In genomic region chr11:112346586-112346985, GRCh38 we compare ENCODE assay signal across 27 cellular contexts.
DNase-seq lines count a peak whose midpoint lies in the region; ATAC-seq, FAIRE-seq and TF ChIP-seq lines count a peak whose summit lies in the region.
"Had no signal": no experiment of that assay in that cellular context is flagged by ENCODE, and none has a peak within 500 bp of the region (broad histone marks: within the 10 kb centered on the region; RNA-seq: fewer than 3 reads in every experiment).

No MANE protein-coding gene starts in this region.

- ATAC-seq in GM23338: no peak

- FAIRE-seq in HTR-8/SVneo (lab: Jason Lieb, UNC) (peak; percentile 84), H1 (lab: Jason Lieb, UNC) (no peak)
- FAIRE-seq: A549, GM12878, GM18507 had no signal

- H3K36me3 Mint-ChIP-seq in GM23338 (ENCODE audit: low read depth): no peaks in the 10 kb centered on the region
- H3K36me3 Mint-ChIP-seq: CD14-positive monocyte had no signal

- no peaks in the 10 kb centered on the region for H3K23me2 ChIP-seq in H1 (ENCODE audit: low read depth, low read length)

- no peak overlapping the region for H3K4me3 Mint-ChIP-seq in GM23338
- H3K4me3 Mint-ChIP-seq: B cell; CD14-positive monocyte; CD4-positive, alpha-beta memory T cell; CD8-positive, alpha-beta memory T cell had no signal

- POLR2A ChIA-PET in H1 (lab: Charles Lee; ENCODE audit: partially characterized antibody): interaction anchor here (1.3 kb wide), 1 partner anchor 10 kb away, joined by 3 read pairs; no protein-coding TSS in a partner anchor

- no peak overlapping the region for H2BK5ac ChIP-seq in H1 (ENCODE audit: low read depth, low read length)
- H2BK5ac ChIP-seq in mesendoderm (ENCODE audit: low read length): no peak overlapping the region

- H3K9me3 Mint-ChIP-seq in GM23338: no peaks in the 10 kb centered on the region
- H3K9me3 Mint-ChIP-seq: CD4-positive, alpha-beta memory T cell; CD8-positive, alpha-beta memory T cell had no signal

- no peak overlapping the region for H4K5ac ChIP-seq in H1 (ENCODE audit: insufficient read length, low read depth, low read length)
- H4K5ac ChIP-seq in mesendoderm (ENCODE audit: low read length): no peak overlapping the region

- no peak for DNase-seq in HTR-8/SVneo (ENCODE audit: insufficient read length, low spot score)
- no peak for DNase-seq in H1 (ENCODE audit: low read depth in 1 of 2, low spot score in 2 of 2)
- no peak for DNase-seq in mesendoderm
- DNase-seq in KG1 (lab: John Stamatoyannopoulos, UW): no peak
- DNase-seq in dermis blood vessel endothelial cell: no peak
- no peak for DNase-seq in GM23338 (ENCODE audit: low spot score)
- no peak for DNase-seq in brain microvascular endothelial cell
- DNase-seq: AML-193; C1 segment of cervical spinal cord; CD4-positive, alpha-beta memory T cell; CD4-positive, CD25-positive, alpha-beta regulatory T cell; CD8-positive, alpha-beta memory T cell; COR-L47; DMS 273 treated with DMSO at 0.1 percent for 48 hours; DMS153; DMS53; DMS79; DND-41; EL; GDM1 had no signal

- H3K9me2 ChIP-seq in GM23338 (ENCODE audit: insufficient read depth): no peaks in the 10 kb centered on the region

- no peaks in the 10 kb centered on the region for H3F3A ChIP-seq in GM23338 (replicated peaks; ENCODE audit: low read depth)

- H3K4me2 ChIP-seq in BLaER1 (peak overlapping the region; percentile 25; the same call in 1 of the 2 replicates), H1 (ENCODE audit: insufficient read depth in 1 of 2, low read depth in 2 of 2, low read length in 2 of 2) (no peak overlapping the region), mesendoderm (ENCODE audit: low read length) (no peak overlapping the region), GM23338 (no peak overlapping the region)
- H3K4me2 ChIP-seq: A549 had no signal

- no peak overlapping the region for H4K91ac ChIP-seq in H1 (replicated peaks; ENCODE audit: insufficient read length, low read length)

- no peak overlapping the region for H3K14ac ChIP-seq in H1 (ENCODE audit: insufficient read length)

- H3K27ac Mint-ChIP-seq in GM23338: no peak overlapping the region
- H3K27ac Mint-ChIP-seq: B cell; CD14-positive monocyte; CD4-positive, alpha-beta memory T cell; CD4-positive, CD25-positive, alpha-beta regulatory T cell had no signal

- no peaks in the 10 kb centered on the region for H3K79me1 ChIP-seq in H1 (ENCODE audit: low read depth, low read length)
- no peaks in the 10 kb centered on the region for H3K79me1 ChIP-seq in mesendoderm (ENCODE audit: low read length)

- TF ChIP-seq POLR2A in H1 (IDR thresholded peaks at IDR 0.05; ENCODE audit: control extremely low read depth in 1 of 2, low read depth in 2 of 2, low read length in 2 of 2): no peak

- peaks cover 6% of the 10 kb centered on the region for H3K27me3 Mint-ChIP-seq in GM23338 (ENCODE audit: insufficient read depth, low read depth, poor library complexity)
- H3K27me3 Mint-ChIP-seq: B cell; CD4-positive, alpha-beta memory T cell; CD4-positive, CD25-positive, alpha-beta regulatory T cell had no signal

- no peak for TF ChIP-seq CTCF in H1 (IDR thresholded peaks at IDR 0.05; ENCODE audit: control extremely low read depth in 1 of 3, insufficient read depth in 1 of 3, low read depth in 1 of 3, low read length in 3 of 3)
- TF ChIP-seq CTCF in GM23338 (conservative IDR thresholded peaks at IDR 0.05; ENCODE audit: low read depth in 2 of 2): no peak
- TF ChIP-seq CTCF in brain microvascular endothelial cell (IDR thresholded peaks at IDR 0.05; ENCODE audit: low read depth, low read length, missing control alignments): no peak

- H2AFZ ChIP-seq in H1 (ENCODE audit: low read length) (peak overlapping the region; percentile 43; the same call in 1 of the 2 replicates), GM23338 (no peak overlapping the region)

- H4K8ac ChIP-seq in H1 (ENCODE audit: extremely low read depth, insufficient read depth, low read length) (no peak overlapping the region), mesendoderm (ENCODE audit: low read depth, low read length) (no peak overlapping the region)

- H4K20me1 ChIP-seq in BLaER1 (no peaks in the 10 kb centered on the region), H1 (replicated peaks in 1 of 2; ENCODE audit: control insufficient read depth in 1 of 2, insufficient read depth in 2 of 2, low read length in 2 of 2) (no peaks in the 10 kb centered on the region), GM23338 (replicated peaks; ENCODE audit: insufficient read depth) (no peaks in the 10 kb centered on the region)

- no peak overlapping the region for H3K4ac ChIP-seq in H1 (replicated peaks; ENCODE audit: insufficient read length, low read depth, low read length)
- H3K4ac ChIP-seq in mesendoderm (ENCODE audit: low read depth, low read length): no peak overlapping the region

- no peaks in the 10 kb centered on the region for H3K36me3 ChIP-seq in BLaER1
- no peaks in the 10 kb centered on the region for H3K36me3 ChIP-seq in H1 (ENCODE audit: control insufficient read depth in 2 of 4, insufficient read depth in 4 of 4, low read length in 3 of 4)
- H3K36me3 ChIP-seq in mesendoderm (ENCODE audit: control insufficient read depth, insufficient read depth, low read length): no peaks in the 10 kb centered on the region
- H3K36me3 ChIP-seq in GM23338 (ENCODE audit: insufficient read depth): no peaks in the 10 kb centered on the region
- no peaks in the 10 kb centered on the region for H3K36me3 ChIP-seq in brain microvascular endothelial cell (replicated peaks)

- H3K79me2 ChIP-seq in H1 (ENCODE audit: control insufficient read depth in 1 of 2, insufficient read depth in 2 of 2, low read length in 2 of 2) (no peaks in the 10 kb centered on the region), mesendoderm (ENCODE audit: control insufficient read depth, insufficient read depth, low read length) (no peaks in the 10 kb centered on the region), GM23338 (replicated peaks; ENCODE audit: insufficient read depth) (no peaks in the 10 kb centered on the region)

- H3K4me1 Mint-ChIP-seq in GM23338: peaks cover 8% of the 10 kb centered on the region
- H3K4me1 Mint-ChIP-seq: B cell; CD14-positive monocyte; CD4-positive, CD25-positive, alpha-beta regulatory T cell; CD8-positive, alpha-beta memory T cell had no signal

- H3K27ac ChIP-seq in BLaER1 (no peak overlapping the region), H1 (ENCODE audit: low read depth, low read length) (no peak overlapping the region), mesendoderm (ENCODE audit: low read depth, low read length) (no peak overlapping the region), GM23338 (ENCODE audit: low read depth) (no peak overlapping the region), brain microvascular endothelial cell (no peak overlapping the region)
- H3K27ac ChIP-seq: 22Rv1, A549 had no signal

- in situ Hi-C loops in brain microvascular endothelial cell (cut with HindIII; ENCODE audit: low pct_ligation_motif_present, low sequenced_read_pairs): no loop called here

- H2BK20ac ChIP-seq in H1 (ENCODE audit: low read length): no peak overlapping the region

- H2BK15ac ChIP-seq in H1 (ENCODE audit: low read length) (0 out of 2 replicates have a peak overlapping the region, but pooled peaks have one; percentile 47), mesendoderm (replicated peaks; ENCODE audit: low read depth) (no peak overlapping the region)

- H2BK120ac ChIP-seq in H1 (replicated peaks; ENCODE audit: low read depth, low read length) (no peak overlapping the region), mesendoderm (ENCODE audit: low read depth, low read length) (no peak overlapping the region)

- 87% methylated on average over 5 of the region's 5 CpGs; no CpG with 5 or more reads in 1 of the 2 experiments for WGBS in H1 (ENCODE audit: extremely low coverage in 1 of 2, insufficient coverage in 1 of 2, insufficient read length in 1 of 2, insufficient replicate concordance in 2 of 2, low coverage in 1 of 2, low lambda C conversion rate in 2 of 2, missing lambda C conversion rate in 1 of 2), 2 experiments
- no CpG with 5 or more reads among the region's 5 CpGs for WGBS in mesendoderm (ENCODE audit: extremely low coverage, insufficient coverage, low lambda C conversion rate)

- no peak for TF ChIP-seq RAD21 in H1 (IDR thresholded peaks at IDR 0.05 in 1 of 2, conservative IDR thresholded peaks at IDR 0.05 in 1 of 2; ENCODE audit: low read depth in 2 of 2, low read length in 2 of 2)

- H3K18ac ChIP-seq in H1 (ENCODE audit: extremely low read depth, low read length) (no peak overlapping the region), mesendoderm (ENCODE audit: low read length) (no peak overlapping the region)

- H2AK5ac ChIP-seq in H1 (ENCODE audit: low read depth, low read length): no peak overlapping the region
- no peak overlapping the region for H2AK5ac ChIP-seq in mesendoderm (ENCODE audit: low read length)

- H3K9me3 ChIP-seq in BLaER1 (no peaks in the 10 kb centered on the region), H1 (ENCODE audit: insufficient read depth in 2 of 2, low read depth in 1 of 2, low read length in 1 of 2) (no peaks in the 10 kb centered on the region)
- H3K9me3 ChIP-seq: A549 had no signal

- H3K56ac ChIP-seq in H1 (replicated peaks; ENCODE audit: insufficient read length, low read depth, low read length) (no peak overlapping the region), mesendoderm (ENCODE audit: low read length) (peak overlapping the region; percentile 2)

- no peak overlapping the region for H3K4me3 ChIP-seq in BLaER1
- H3K4me3 ChIP-seq in H1 (ENCODE audit: extremely low read depth in 1 of 4, insufficient read depth in 2 of 4, low read depth in 3 of 4, low read length in 4 of 4): no peak overlapping the region
- H3K4me3 ChIP-seq in mesendoderm (ENCODE audit: low read length): no peak overlapping the region
- no peak overlapping the region for H3K4me3 ChIP-seq in GM23338
- H3K4me3 ChIP-seq in brain microvascular endothelial cell (ENCODE audit: low read depth, low read length): no peak overlapping the region
- H3K4me3 ChIP-seq: A549, GM12878 had no signal

- no peak for TF ChIP-seq EP300 in H1 (IDR thresholded peaks at IDR 0.05; ENCODE audit: borderline replicate concordance in 1 of 2, low read depth in 2 of 2, low read length in 2 of 2)

- CTCF ChIA-PET in H1 (lab: Charles Lee; ENCODE audit: partially characterized antibody): interaction anchor here (0.9 to 2.2 kb wide), 15 partner anchors 9 to 239 kb away, joined by 3 to 12 read pairs (median 4); no protein-coding TSS in a partner anchor

- H3K27me3 ChIP-seq in BLaER1 (no peaks in the 10 kb centered on the region), H1 (replicated peaks in 1 of 4; ENCODE audit: control insufficient read depth in 3 of 4, extremely low read depth in 1 of 4, insufficient read depth in 3 of 4, low read length in 3 of 4) (no peaks in the 10 kb centered on the region), mesendoderm (ENCODE audit: insufficient read depth, low read length, poor library complexity) (no peaks in the 10 kb centered on the region), GM23338 (ENCODE audit: insufficient read depth) (no peaks in the 10 kb centered on the region), brain microvascular endothelial cell (replicated peaks) (no peaks in the 10 kb centered on the region)

- peaks cover 33% of the 10 kb centered on the region for H3K4me1 ChIP-seq in BLaER1
- peaks cover 0 to 8% (median 6%) of the 10 kb centered on the region in 4 experiments; a peak in 3 of 7 replicates for H3K4me1 ChIP-seq in H1 (replicated peaks in 1 of 4; ENCODE audit: control insufficient read depth in 3 of 4, insufficient read depth in 4 of 4, low read length in 3 of 4)
- H3K4me1 ChIP-seq in mesendoderm (ENCODE audit: control insufficient read depth, low read depth, low read length): peaks cover 8% of the 10 kb centered on the region
- H3K4me1 ChIP-seq in GM23338 (ENCODE audit: insufficient read depth): no peaks in the 10 kb centered on the region
- H3K4me1 ChIP-seq: A549 had no signal

- no peak overlapping the region; the same call in 1 of the 2 replicates for H2BK12ac ChIP-seq in H1 (ENCODE audit: low read depth, low read length)

- H3K23ac ChIP-seq in H1 (ENCODE audit: insufficient read length): no peak overlapping the region
- H3K23ac ChIP-seq in mesendoderm (ENCODE audit: low read length): no peak overlapping the region

- H3K9ac ChIP-seq in BLaER1: no peak overlapping the region
- H3K9ac ChIP-seq in H1 (replicated peaks in 1 of 4; ENCODE audit: extremely low read depth in 1 of 4, low read depth in 3 of 4, low read length in 3 of 4): no peak overlapping the region
- H3K9ac ChIP-seq in mesendoderm (ENCODE audit: low read length): no peak overlapping the region
